Comparison of ENCODE assay signal across 27 cellular contexts in the genomic region with DNA sequence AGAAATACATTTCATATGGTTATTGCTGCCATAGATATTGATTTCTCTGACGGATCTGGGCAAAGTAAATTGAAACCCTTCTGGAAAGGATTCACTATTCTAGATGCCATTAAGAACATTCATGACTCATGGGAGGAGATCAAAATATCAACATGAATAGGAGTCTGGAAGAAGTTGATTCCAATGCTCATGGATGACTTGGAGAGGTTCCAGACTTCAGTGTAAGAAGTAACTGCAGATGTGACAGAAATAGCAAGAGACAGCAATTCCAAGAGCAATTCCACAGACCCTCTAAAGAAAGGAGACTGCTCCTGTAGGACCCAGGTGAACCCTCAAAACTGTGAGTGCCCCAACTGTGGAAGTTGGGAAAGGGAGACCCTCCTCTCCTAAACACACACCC. TPM values are rescaled to one million over a fixed set of nuclear protein-coding genes. Genes with fewer than 3 reads are reported as not detected.
A peak's percentile ranks its signal among the peaks of the same experiment; 100 is the strongest.
DNase-seq lines count a peak whose midpoint lies in the region; ATAC-seq and TF ChIP-seq lines count a peak whose summit lies in the region.
"Had no signal": no experiment of that assay in that cellular context is flagged by ENCODE, and none has a peak within 500 bp of the region (broad histone marks: within the 10 kb centered on the region; RNA-seq: fewer than 3 reads in every experiment).

No MANE protein-coding gene starts in this region.

- H3K4me1 ChIP-seq in thoracic aorta (ENCODE audit: control insufficient read depth in 1 of 2, low read depth in 2 of 2) (peaks cover 11 to 27% of the 10 kb centered on the region in 2 donors), transverse colon (no peaks in the 10 kb centered on the region)
- H3K4me1 ChIP-seq: upper lobe of left lung had no signal

- no peaks in the 10 kb centered on the region for H3K27me3 ChIP-seq in thoracic aorta (replicated peaks; ENCODE audit: insufficient read depth)
- H3K27me3 ChIP-seq in transverse colon, result no peaks in the 10 kb centered on the region
- H3K27me3 ChIP-seq: upper lobe of left lung had no signal

- TF ChIP-seq CTCF in choroid plexus epithelial cell (conservative IDR thresholded peaks at IDR 0.05; ENCODE audit: low read depth, low read length) (no peak), thoracic aorta (IDR thresholded peaks at IDR 0.05) (no peak), transverse colon (IDR thresholded peaks at IDR 0.05) (no peak)

- no peak for TF ChIP-seq POLR2A in transverse colon (IDR thresholded peaks at IDR 0.05)

- in situ Hi-C loops in transverse colon (cut with MboI; ENCODE audit: low pct_ligation_motif_present in 1 of 4, low pct_unique_long_range_greater_than_20kb in 1 of 4, low sequenced_read_pairs in 3 of 4), result loop anchor here (25.0 kb wide), 3 partner anchors 255 to 1230 kb away; no protein-coding TSS in a partner anchor

- H3K27ac ChIP-seq in thoracic aorta (peak overlapping the region; percentile 30 to 67), transverse colon (no peak overlapping the region)
- H3K27ac ChIP-seq: upper lobe of left lung had no signal

- 83 to 85% methylated on average over 1 of the region's 1 CpG for WGBS in transverse colon (ENCODE audit: low coverage in 1 of 2), 2 donors

- intact Hi-C loops in transverse colon (cut with DNase I; ENCODE audit: low total_unique reads), result no loop called here

- TF ChIP-seq EP300 in transverse colon (IDR thresholded peaks at IDR 0.05; ENCODE audit: low read depth), result no peak

- H3K36me3 ChIP-seq in thoracic aorta, result no peaks in the 10 kb centered on the region
- H3K36me3 ChIP-seq in transverse colon, result no peaks in the 10 kb centered on the region
- H3K36me3 ChIP-seq: upper lobe of left lung had no signal

- ATAC-seq in thoracic aorta (ENCODE audit: insufficient number of reproducible peaks, low FRiP score, low read depth), result no peak
- ATAC-seq: SK-N-SH treated with all-trans-retinoic acid at 6 μM for 48 hours; stimulated activated naive B cell treated with anti-CD40 and anti-IgM and Interleukin-4, amounts not matched to agents 10 μg/mL and 1 μg/mL and 100 μg/mL, for 72 hours had no signal

- DNase-seq in NCI-H226 (peak; percentile 56), choroid plexus epithelial cell (ENCODE audit: low read depth) (peak; percentile 23), iris pigment epithelial cell (ENCODE audit: low read depth) (peak; percentile 34), thoracic aorta (ENCODE audit: low spot score) (no peak), NCI-H128 (lab: John Stamatoyannopoulos, UW; ENCODE audit: unreplicated experiment) (no peak), NCI-H510A (lab: John Stamatoyannopoulos, UW) (no peak), transverse colon (no peak)
- DNase-seq: activated CD4-positive, CD25-positive, alpha-beta regulatory T cell treated with anti-CD3 and anti-CD28 coated beads, Interleukin-2, amount 50 U/mL, for 72 hours; activated naive CD4-positive, alpha-beta T cell treated with Interleukin-2 at 50 U/mL for 16 hours; activated T-cell treated with anti-CD3 and anti-CD28 coated beads, Interleukin-2, amount 50 U/mL, for 24 hours; AML-193; amygdala; COR-L47; effector CD8-positive, alpha-beta T cell; naive B cell; NCI-H1105 treated with DMSO at 0.1 percent for 48 hours; NCI-H2107; NCI-H524; stimulated activated naive B cell treated with anti-CD40 and anti-IgM and Interleukin-4, amounts not matched to agents 10 μg/mL and 1 μg/mL and 100 μg/mL, for 72 hours; T1000; upper lobe of left lung had no signal

- no peaks in the 10 kb centered on the region for H3K9me3 ChIP-seq in thoracic aorta
- no peaks in the 10 kb centered on the region for H3K9me3 ChIP-seq in transverse colon
- H3K9me3 ChIP-seq: upper lobe of left lung had no signal

- H3K4me3 ChIP-seq in choroid plexus epithelial cell (ENCODE audit: low read depth, low read length) (no peak overlapping the region), thoracic aorta (no peak overlapping the region), transverse colon (no peak overlapping the region)
- H3K4me3 ChIP-seq: lung, upper lobe of left lung had no signal

RNA-seq across cellular contexts. Expression of a gene that starts 30.9 kb away (rescaled TPM):
- total RNA-seq in thoracic aorta, result 10 to 100 TPM; 89.8 to 99.7 TPM
- total RNA-seq in transverse colon, result 10 to 100 TPM; 24.2 to 34.8 (median 27.6) TPM

RNA-seq across cellular contexts. Expression of a gene that starts 31.2 kb away (rescaled TPM):
- not detected for total RNA-seq in thoracic aorta
- total RNA-seq in transverse colon, result under 1 TPM in 1 of 4 donors, not detected in 3; 0.32 TPM
- total RNA-seq: frontal cortex, kidney, lung, osteocyte, sciatic nerve, upper lobe of left lung had no signal

Comparison
In these comparisons a context has a peak if more than half of its experiments do, and no peak if none do; other contexts are left out.
1. DNase-seq: peak in NCI-H226 (single experiment), choroid plexus epithelial cell (single experiment) and iris pigment epithelial cell (single experiment); none in thoracic aorta (single experiment), NCI-H128 (single experiment), NCI-H510A (single experiment) and transverse colon (single experiment).
2. H3K27ac ChIP-seq: peak in thoracic aorta (2 of 2); none in transverse colon (0 of 4).